Comparison of ENCODE assay signal across 26 cellular contexts in the genomic region with DNA sequence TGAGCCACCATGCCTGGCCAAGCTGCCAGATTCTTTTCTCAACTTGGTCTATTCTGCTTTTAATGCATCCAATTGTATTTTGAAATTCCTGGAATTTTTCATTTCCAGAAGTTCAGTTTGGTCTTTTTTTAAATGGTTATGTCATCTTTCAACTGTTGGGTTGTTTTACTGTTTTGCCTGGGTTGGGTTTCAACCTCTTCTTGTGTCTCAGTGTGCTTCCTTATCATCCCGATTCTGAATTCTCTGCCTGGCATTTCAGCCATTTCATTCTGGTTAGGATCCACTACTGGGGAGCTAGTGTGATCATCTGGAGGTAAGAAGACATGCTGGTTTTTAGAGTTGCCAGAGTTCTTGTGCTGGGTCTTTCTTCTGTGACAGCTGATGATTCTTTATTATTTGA.
DNase-seq lines count a peak whose midpoint lies in the region; ATAC-seq, FAIRE-seq and TF ChIP-seq lines count a peak whose summit lies in the region.
"Had no signal": no experiment of that assay in that cellular context is flagged by ENCODE, and none has a peak within 500 bp of the region (broad histone marks: within the 10 kb centered on the region; RNA-seq: fewer than 3 reads in every experiment).

No MANE protein-coding gene starts in this region.

- DNase-seq in A549 (ENCODE audit: low read depth in 1 of 2, low spot score in 1 of 2) (no peak), GM03348 (ENCODE audit: low spot score) (peak; percentile 24), NCI-H226 (peak; percentile 41), myocyte (ENCODE audit: low read depth) (peak; percentile 31), Peyer's patch (no peak), esophagus muscularis mucosa (ENCODE audit: extremely low spot score) (no peak)
- no peak for DNase-seq in stimulated activated CD4-positive, alpha-beta T cell treated with anti-CD3 and anti-CD28 coated beads, Interleukin-2, amount 100 ng/mL, for 48 hours
- DNase-seq: 8988T; AML-193; CD4-positive, alpha-beta memory T cell; COR-L47; DMS53; GDM1; Kasumi-1; MG63; NCI-H2029; NCI-H446 treated with DMSO at 0.1 percent for 48 hours; NCI-H526; NCI-H82; SHP77 had no signal

- POLR2A ChIA-PET in A549 (lab: Yijun Ruan, JAX) = no interaction called here

- H3K9me3 ChIP-seq in A549 (peaks cover 12% of the 10 kb centered on the region), Peyer's patch (no peaks in the 10 kb centered on the region), esophagus muscularis mucosa (peaks cover 0 to 9% (median 0%) of the 10 kb centered on the region in 4 donors)

- TF ChIP-seq EP300 in A549 (IDR thresholded peaks at IDR 0.05) (no peak), esophagus muscularis mucosa (IDR thresholded peaks at IDR 0.05) (no peak)

- no peak overlapping the region for H3K4me2 ChIP-seq in A549
- H3K4me2 ChIP-seq: BLaER1 treated with 17β-estradiol and CSF1 and Interleukin-3, amounts not matched to agents 10 nM and 100 nM had no signal

- H3K4me3 ChIP-seq in A549 (no peak overlapping the region), Peyer's patch (no peak overlapping the region), esophagus muscularis mucosa (no peak overlapping the region)
- H3K4me3 ChIP-seq: BLaER1 treated with 17β-estradiol and CSF1 and Interleukin-3, amounts not matched to agents 10 nM and 100 nM; K562; MG63 had no signal

- TF ChIP-seq RAD21 in A549 (conservative IDR thresholded peaks at IDR 0.05 in 1 of 2, IDR thresholded peaks at IDR 0.05 in 1 of 2) = no peak

- 71% methylated on average over 1 of the region's 1 CpG for WGBS in A549 (ENCODE audit: missing lambda C conversion rate)
- WGBS in esophagus muscularis mucosa = 93% methylated on average over 1 of the region's 1 CpG

- FAIRE-seq in A549 (lab: Jason Lieb, UNC) = peak; percentile 68
- FAIRE-seq: GM12891, H1, K562 had no signal

- intact Hi-C loops in esophagus muscularis mucosa (cut with DNase I) = no loop called here

- no peak for ATAC-seq in A549
- ATAC-seq: HCT116, K562 had no signal

- TF ChIP-seq POLR2A in A549 (IDR thresholded peaks at IDR 0.05; ENCODE audit: low read length) (no peak), Peyer's patch (IDR thresholded peaks at IDR 0.05) (no peak), esophagus muscularis mucosa (IDR thresholded peaks at IDR 0.05; ENCODE audit: low read depth) (no peak)

- no peak for TF ChIP-seq CTCF in A549 (IDR thresholded peaks at IDR 0.05)
- no peak for TF ChIP-seq CTCF in Peyer's patch (IDR thresholded peaks at IDR 0.05)
- no peak for TF ChIP-seq CTCF in esophagus muscularis mucosa (IDR thresholded peaks at IDR 0.05)

- no peak overlapping the region for H3K27ac ChIP-seq in A549
- no peak overlapping the region for H3K27ac ChIP-seq in Peyer's patch
- no peak overlapping the region for H3K27ac ChIP-seq in esophagus muscularis mucosa (replicated peaks in 1 of 4)
- H3K27ac ChIP-seq: BLaER1 treated with 17β-estradiol and CSF1 and Interleukin-3, amounts not matched to agents 10 nM and 100 nM; RWPE1 had no signal

- H3K36me3 ChIP-seq in Peyer's patch (no peaks in the 10 kb centered on the region), esophagus muscularis mucosa (no peaks in the 10 kb centered on the region)
- H3K36me3 ChIP-seq: BLaER1 treated with 17β-estradiol and CSF1 and Interleukin-3, amounts not matched to agents 10 nM and 100 nM; MG63 had no signal

- H3K4me1 ChIP-seq in A549 (no peaks in the 10 kb centered on the region), Peyer's patch (no peaks in the 10 kb centered on the region), esophagus muscularis mucosa (peaks cover 0 to 9% (median 7%) of the 10 kb centered on the region in 4 donors)
- H3K4me1 ChIP-seq: BLaER1 treated with 17β-estradiol and CSF1 and Interleukin-3, amounts not matched to agents 10 nM and 100 nM had no signal

- CTCF ChIA-PET in A549 (lab: Yijun Ruan, JAX) = interaction anchor here (0.6 to 1.3 kb wide), 4 partner anchors 10 to 489 kb away, joined by 3 read pairs; no protein-coding TSS in a partner anchor

- H3K27me3 ChIP-seq in Peyer's patch (no peaks in the 10 kb centered on the region), esophagus muscularis mucosa (no peaks in the 10 kb centered on the region)
- H3K27me3 ChIP-seq: BLaER1 treated with 17β-estradiol and CSF1 and Interleukin-3, amounts not matched to agents 10 nM and 100 nM had no signal

TF ChIP-seq in A549, 52 proteins besides CTCF, POLR2A, EP300 and RAD21:
- no peak for TF ChIP-seq TP53 (CRISPR knock-in tag; IDR thresholded peaks at IDR 0.05)
- no peak for TF ChIP-seq GATA3 (IDR thresholded peaks at IDR 0.05; ENCODE audit: borderline replicate concordance)
- no peak for TF ChIP-seq ZNF302 (CRISPR knock-in tag; IDR thresholded peaks at IDR 0.05)
- no peak for TF ChIP-seq NR3C1 (IDR thresholded peaks at IDR 0.05)
- no peak for TF ChIP-seq HDAC2 (IDR thresholded peaks at IDR 0.05)
- no peak for TF ChIP-seq CHD2 (IDR thresholded peaks at IDR 0.05; ENCODE audit: low read length, partially characterized antibody)
- TF ChIP-seq, protein P1, sequence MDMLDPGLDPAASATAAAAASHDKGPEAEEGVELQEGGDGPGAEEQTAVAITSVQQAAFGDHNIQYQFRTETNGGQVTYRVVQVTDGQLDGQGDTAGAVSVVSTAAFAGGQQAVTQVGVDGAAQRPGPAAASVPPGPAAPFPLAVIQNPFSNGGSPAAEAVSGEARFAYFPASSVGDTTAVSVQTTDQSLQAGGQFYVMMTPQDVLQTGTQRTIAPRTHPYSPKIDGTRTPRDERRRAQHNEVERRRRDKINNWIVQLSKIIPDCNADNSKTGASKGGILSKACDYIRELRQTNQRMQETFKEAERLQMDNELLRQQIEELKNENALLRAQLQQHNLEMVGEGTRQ (IDR thresholded peaks at IDR 0.05) = no peak

Comparison
In these comparisons a context has a peak if more than half of its experiments do, and no peak if none do; other contexts are left out.
1. DNase-seq: peak in GM03348 (single experiment), NCI-H226 (single experiment) and myocyte (single experiment); none in A549 (0 of 2), stimulated activated CD4-positive, alpha-beta T cell treated with anti-CD3 and anti-CD28 coated beads, Interleukin-2, amount 100 ng/mL, for 48 hours (0 of 2), Peyer's patch (0 of 3) and esophagus muscularis mucosa (single experiment).